ENCODE assay signal across 8 cellular contexts in genomic region chr3:178671261-178672191, GRCh38.
DNase-seq lines count a peak whose midpoint lies in the region; ATAC-seq and TF ChIP-seq lines count a peak whose summit lies in the region.

No MANE protein-coding gene starts in this region.

- TF ChIP-seq CTCF in foreskin fibroblast (IDR thresholded peaks at IDR 0.05; ENCODE audit: low read depth, low read length), result no peak
- TF ChIP-seq CTCF in MM.1S (IDR thresholded peaks at IDR 0.05; ENCODE audit: low read length), result no peak

- H3K27me3 ChIP-seq in MM.1S (replicated peaks; ENCODE audit: insufficient read depth, low read length), result no peaks in the 10 kb centered on the region

- no peak overlapping the region for H3K9ac ChIP-seq in MM.1S (ENCODE audit: low read length)

- in situ Hi-C loops in ACHN (cut with HindIII; ENCODE audit: low pct_ligation_motif_present, low pct_unique_long_range_greater_than_20kb, low sequenced_read_pairs), result no loop called here

- DNase-seq in COR-L47 (lab: John Stamatoyannopoulos, UW) (peak; percentile 42), foreskin fibroblast (peak; percentile 9 to 60), ACHN (no peak), MM.1S (no peak), D341Med (ENCODE audit: low spot score) (no peak), SKM-1 treated with dmso at 0.1 percent for 144 hours (lab: John Stamatoyannopoulos, UW; ENCODE audit: unreplicated experiment) (no peak)
- peak; percentile 48 for DNase-seq in Jurkat, Clone E6-1 (ENCODE audit: low read depth, low spot score)

- no peaks in the 10 kb centered on the region for H3K9me2 ChIP-seq in MM.1S (replicated peaks; ENCODE audit: insufficient read depth, low read length)

- peak overlapping the region; percentile 10 for H3K4me3 ChIP-seq in Jurkat, Clone E6-1 (ENCODE audit: low read length)
- no peak overlapping the region for H3K4me3 ChIP-seq in foreskin fibroblast (ENCODE audit: low read depth in 1 of 2, low read length in 2 of 2)
- H3K4me3 ChIP-seq in MM.1S (ENCODE audit: low read length), result no peak overlapping the region

- H3F3A ChIP-seq in MM.1S (ENCODE audit: insufficient read depth, low read length), result no peaks in the 10 kb centered on the region

- peak; percentile 27 for ATAC-seq in GM19468 (IDR thresholded peaks at IDR 0.05; ENCODE audit: extremely low read depth, unreplicated experiment)

- no peaks in the 10 kb centered on the region for H3K79me2 ChIP-seq in MM.1S (ENCODE audit: low read length)

- H3K27ac ChIP-seq in MM.1S (ENCODE audit: low read length), result no peak overlapping the region

- H2AFZ ChIP-seq in MM.1S (ENCODE audit: low read length), result no peak overlapping the region

- no peaks in the 10 kb centered on the region for H4K20me1 ChIP-seq in MM.1S (ENCODE audit: insufficient read depth, low read length)

- H3K4me1 ChIP-seq in MM.1S (ENCODE audit: low read length), result peaks cover 13% of the 10 kb centered on the region

- H3K36me3 ChIP-seq in MM.1S (replicated peaks; ENCODE audit: insufficient read depth, low read length), result no peaks in the 10 kb centered on the region

- no peaks in the 10 kb centered on the region for H3K9me3 ChIP-seq in MM.1S (replicated peaks; ENCODE audit: insufficient read depth, low read length)

- H3K4me2 ChIP-seq in MM.1S (ENCODE audit: low read depth, low read length), result no peak overlapping the region

Comparison
In these comparisons a context has a peak if more than half of its experiments do, and no peak if none do; other contexts are left out.
1. DNase-seq: peak in COR-L47 (single experiment), Jurkat, Clone E6-1 (single experiment) and foreskin fibroblast (2 of 2); none in ACHN (single experiment), MM.1S (single experiment), D341Med (single experiment) and SKM-1 treated with dmso at 0.1 percent for 144 hours (single experiment).